In genomic region chr6:33384581-33385020, GRCh38 we compare ENCODE assay signal across 8 cellular contexts. TPM values are rescaled to one million over a fixed set of nuclear protein-coding genes. Genes with fewer than 3 reads are reported as not detected.
DNase-seq lines count a peak whose midpoint lies in the region; ATAC-seq, FAIRE-seq and TF ChIP-seq lines count a peak whose summit lies in the region.

No MANE protein-coding gene starts in this region.

- peak; percentile 34 for DNase-seq in AG04450 (ENCODE audit: low read depth, low spot score)
- DNase-seq in HT1080 (ENCODE audit: low read depth): peak; percentile 76
- DNase-seq in bronchial epithelial cell (ENCODE audit: low read depth): peak; percentile 85
- no peak for DNase-seq in left lung
- DNase-seq in activated effector memory CD4-positive, alpha-beta T cell treated with anti-CD3 and anti-CD28 coated beads, Interleukin-2, amount 50 U/mL, for 16 hours: no peak

- intact Hi-C loops in left lung (cut with DNase I): no loop called here

- no peak for FAIRE-seq in bronchial epithelial cell (lab: Jason Lieb, UNC)

- H3K27ac ChIP-seq in AG04450 (ENCODE audit: low read depth, low read length) (no peak overlapping the region), left lung (no peak overlapping the region)

- H3K9me3 ChIP-seq in AG04450 (ENCODE audit: control insufficient read depth, insufficient read depth, low read length) (no peaks in the 10 kb centered on the region; the same call in 1 of the 2 replicates), left lung (no peaks in the 10 kb centered on the region)

- ATAC-seq in left lung (peak; percentile 61), HG03342 (IDR thresholded peaks at IDR 0.05; ENCODE audit: unreplicated experiment) (no peak), GM19395 (IDR thresholded peaks at IDR 0.05; ENCODE audit: unreplicated experiment) (no peak), GM18868 (IDR thresholded peaks at IDR 0.05; ENCODE audit: unreplicated experiment) (no peak)

- H3K36me3 ChIP-seq in bronchial epithelial cell (ENCODE audit: control insufficient read depth, insufficient read depth, low read length) (no peaks in the 10 kb centered on the region), left lung (no peaks in the 10 kb centered on the region)

- POLR2A ChIA-PET in AG04450 (lab: Yijun Ruan, JAX): interaction anchor here (0.7 kb wide), 1 partner anchor 190 kb away, joined by 3 read pairs; no protein-coding TSS in a partner anchor

- TF ChIP-seq CTCF in AG04450 (IDR thresholded peaks at IDR 0.05; ENCODE audit: low read depth, low read length): peak; percentile 67
- TF ChIP-seq CTCF in bronchial epithelial cell (IDR thresholded peaks at IDR 0.05; ENCODE audit: insufficient read depth, low read length, severe bottlenecking): peak; percentile 45
- peak in 1 of 2 donors; percentile 25 for TF ChIP-seq CTCF in left lung (IDR thresholded peaks at IDR 0.05)

- no peaks in the 10 kb centered on the region for H3K4me1 ChIP-seq in left lung

- no peaks in the 10 kb centered on the region for H3K27me3 ChIP-seq in AG04450 (ENCODE audit: control insufficient read depth, insufficient read depth, low read length)
- H3K27me3 ChIP-seq in bronchial epithelial cell (ENCODE audit: control insufficient read depth, insufficient read depth, low read length): no peaks in the 10 kb centered on the region
- H3K27me3 ChIP-seq in left lung: no peaks in the 10 kb centered on the region

- CTCF ChIA-PET in AG04450 (lab: Charles Lee): interaction anchor here (0.6 to 1.5 kb wide), 6 partner anchors 9 to 70 kb away, joined by 3 to 7 read pairs (median 4); partner anchors contain the start of gene ZBTB9

- H3K4me3 ChIP-seq in AG04450 (ENCODE audit: low read depth, low read length) (no peak overlapping the region), bronchial epithelial cell (ENCODE audit: low read depth, low read length) (no peak overlapping the region), left lung (no peak overlapping the region)

RNA-seq across cellular contexts. Expression of gene KIFC1, which starts 7.0 kb away (rescaled TPM):
- 10.2 TPM in 2 replicates for polyA plus RNA-seq in AG04450 (2011; rRNA removed)
- 13.0 and 14.6 TPM in 2 replicates for polyA minus RNA-seq in AG04450 (2011; rRNA and poly(A)+ RNA removed)
- total RNA-seq in HT1080 (2014; rRNA removed; shearing (Covaris generic)): 80.5 and 105 TPM in 2 replicates
- 43.6 and 54.4 TPM in 2 replicates for polyA plus RNA-seq in HT1080 (2015; cell fraction: cytosol; rRNA removed)
- 157 and 158 TPM in 2 replicates for polyA plus RNA-seq in HT1080 (2015; cell fraction: nucleus; rRNA removed)
- total RNA-seq in bronchial epithelial cell (0.26 TPM in 2 replicates), left lung (1 to 10 TPM; 5.8 to 9.9 TPM)

RNA-seq across cellular contexts. Expression of gene PHF1, which starts 26.2 kb away (rescaled TPM):
- 26.6 and 29.7 TPM in 2 replicates for polyA plus RNA-seq in AG04450 (2011; rRNA removed)
- polyA minus RNA-seq in AG04450 (2011; rRNA and poly(A)+ RNA removed): 23.6 and 32.0 TPM in 2 replicates
- total RNA-seq in HT1080 (2014; rRNA removed; shearing (Covaris generic)): 27.0 and 30.8 TPM in 2 replicates
- 30.8 and 36.3 TPM in 2 replicates for polyA plus RNA-seq in HT1080 (2015; cell fraction: cytosol; rRNA removed)
- 104 and 109 TPM in 2 replicates for polyA plus RNA-seq in HT1080 (2015; cell fraction: nucleus; rRNA removed)
- 7.6 and 13.2 TPM in 2 replicates for total RNA-seq in bronchial epithelial cell
- total RNA-seq in left lung: 10 to 100 TPM; 43.4 to 45.6 TPM

RNA-seq across cellular contexts. Expression of gene CUTA, which starts 33.3 kb away (rescaled TPM):
- 298 and 340 TPM in 2 replicates for polyA plus RNA-seq in AG04450 (2011; rRNA removed)
- polyA minus RNA-seq in AG04450 (2011; rRNA and poly(A)+ RNA removed): 153 and 179 TPM in 2 replicates
- total RNA-seq in HT1080 (2014; rRNA removed; shearing (Covaris generic)): 266 and 270 TPM in 2 replicates
- polyA plus RNA-seq in HT1080 (2015; cell fraction: cytosol; rRNA removed): 173 and 193 TPM in 2 replicates
- 95.1 and 106 TPM in 2 replicates for polyA plus RNA-seq in HT1080 (2015; cell fraction: nucleus; rRNA removed)
- total RNA-seq in bronchial epithelial cell: 37.1 and 42.5 TPM in 2 replicates
- total RNA-seq in left lung: 100 to 1,000 TPM; 144 to 175 TPM

RNA-seq across cellular contexts. Expression of gene SYNGAP1, which starts 35.3 kb away (rescaled TPM):
- polyA plus RNA-seq in AG04450 (2011; rRNA removed): 5.3 and 6.5 TPM in 2 replicates
- polyA minus RNA-seq in AG04450 (2011; rRNA and poly(A)+ RNA removed): 7.9 and 9.1 TPM in 2 replicates
- total RNA-seq in HT1080 (2014; rRNA removed; shearing (Covaris generic)): 1.4 and 1.7 TPM in 2 replicates
- 3.1 and 3.2 TPM in 2 replicates for polyA plus RNA-seq in HT1080 (2015; cell fraction: cytosol; rRNA removed)
- polyA plus RNA-seq in HT1080 (2015; cell fraction: nucleus; rRNA removed): 26.4 and 32.3 TPM in 2 replicates
- total RNA-seq in bronchial epithelial cell: 0.79 and 0.90 TPM in 2 replicates
- total RNA-seq in left lung: 10 to 100 TPM; 18.1 to 18.5 TPM

Comparison
In these comparisons a context has a peak if more than half of its experiments do, and no peak if none do; other contexts are left out.
1. DNase-seq: peak in AG04450 (single experiment), HT1080 (single experiment) and bronchial epithelial cell (single experiment); none in left lung (0 of 2) and activated effector memory CD4-positive, alpha-beta T cell treated with anti-CD3 and anti-CD28 coated beads, Interleukin-2, amount 50 U/mL, for 16 hours (single experiment).